In the genomic region with DNA sequence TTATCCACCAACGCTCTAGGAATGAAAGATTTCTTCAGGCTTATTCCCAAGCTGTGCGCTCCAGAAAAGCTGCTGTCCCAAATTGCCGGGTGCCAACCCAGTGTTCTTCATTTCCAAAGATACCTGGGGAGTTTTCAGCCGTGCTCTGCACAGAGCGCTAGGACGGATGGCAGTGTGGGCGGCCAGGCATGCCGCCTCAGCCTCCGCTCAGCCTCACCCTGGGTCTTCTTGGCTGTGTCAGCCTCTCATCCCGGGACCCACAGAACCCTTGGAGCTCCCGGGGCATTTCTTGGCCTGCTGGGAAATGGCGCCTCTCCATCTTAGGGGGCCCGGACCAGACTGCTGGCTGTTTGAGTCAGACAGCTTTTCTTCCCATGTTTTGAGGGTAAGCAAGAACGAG, we compare ENCODE assay signal across 13 cellular contexts.
DNase-seq lines count a peak whose midpoint lies in the region; ATAC-seq and TF ChIP-seq lines count a peak whose summit lies in the region.
"Had no signal": no experiment of that assay in that cellular context is flagged by ENCODE, and none has a peak within 500 bp of the region (broad histone marks: within the 10 kb centered on the region; RNA-seq: fewer than 3 reads in every experiment).

No MANE protein-coding gene starts in this region.

- no peak overlapping the region for H2AFZ ChIP-seq in osteoblast (ENCODE audit: low read length)

- H3K36me3 ChIP-seq in BLaER1 treated with 17β-estradiol and CSF1 and Interleukin-3, amounts not matched to agents 10 nM and 100 nM, result no peaks in the 10 kb centered on the region
- no peaks in the 10 kb centered on the region for H3K36me3 ChIP-seq in DOHH2 (ENCODE audit: control insufficient read depth, low read length)
- no peaks in the 10 kb centered on the region for H3K36me3 ChIP-seq in WERI-Rb-1
- H3K36me3 ChIP-seq in osteoblast (ENCODE audit: insufficient read depth, low read length), result no peaks in the 10 kb centered on the region

- DNase-seq in WERI-Rb-1, result no peak
- DNase-seq in osteoblast (ENCODE audit: insufficient read length, low spot score, missing footprints), result peak; percentile 31
- no peak for DNase-seq in UCSD-AML1 (lab: John Stamatoyannopoulos, UW; ENCODE audit: unreplicated experiment)
- no peak for DNase-seq in SHP77 (lab: John Stamatoyannopoulos, UW)
- DNase-seq: Caco-2; CD8-positive, alpha-beta memory T cell; EL; GOT3; H9; IMR-90 had no signal

- peak overlapping the region in 5 of 11 experiments; percentile 13 to 50 (median 27); a peak in 6 of 22 replicates for H3K27ac ChIP-seq in BLaER1 treated with 17β-estradiol and CSF1 and Interleukin-3, amounts not matched to agents 10 nM and 100 nM
- H3K27ac ChIP-seq in DOHH2 (ENCODE audit: low read depth, low read length), result peak overlapping the region; percentile 96
- H3K27ac ChIP-seq in WERI-Rb-1, result peak overlapping the region; percentile 78
- H3K27ac ChIP-seq in osteoblast (ENCODE audit: low read depth, low read length), result no peak overlapping the region

- peaks cover 10% of the 10 kb centered on the region for H3K79me2 ChIP-seq in DOHH2 (ENCODE audit: control insufficient read depth, low read length)
- H3K79me2 ChIP-seq in osteoblast (ENCODE audit: insufficient read depth, low read length), result no peaks in the 10 kb centered on the region

- no peak overlapping the region for H3K4me3 ChIP-seq in BLaER1 treated with 17β-estradiol and CSF1 and Interleukin-3, amounts not matched to agents 10 nM and 100 nM
- H3K4me3 ChIP-seq in DOHH2 (ENCODE audit: low read length), result peak overlapping the region; percentile 64
- no peak overlapping the region for H3K4me3 ChIP-seq in WERI-Rb-1 (ENCODE audit: low read depth, low read length)
- no peak overlapping the region for H3K4me3 ChIP-seq in osteoblast (ENCODE audit: insufficient read depth, low read length)

- no peaks in the 10 kb centered on the region for H3K9me2 ChIP-seq in DOHH2 (replicated peaks; ENCODE audit: control insufficient read depth, low read length)

- peaks cover 61% of the 10 kb centered on the region for H3F3A ChIP-seq in DOHH2 (ENCODE audit: control insufficient read depth, insufficient read depth)

- H3K4me1 ChIP-seq in BLaER1 treated with 17β-estradiol and CSF1 and Interleukin-3, amounts not matched to agents 10 nM and 100 nM, result peaks cover 59 to 99% (median 97%) of the 10 kb centered on the region in 10 experiments
- H3K4me1 ChIP-seq in DOHH2 (ENCODE audit: control insufficient read depth, low read length) (peaks cover 98% of the 10 kb centered on the region), osteoblast (ENCODE audit: insufficient read depth, low read length) (no peaks in the 10 kb centered on the region)
- H3K4me1 ChIP-seq: Caco-2 had no signal

- no peak for TF ChIP-seq CTCF in DOHH2 (IDR thresholded peaks at IDR 0.05; ENCODE audit: low read depth, low read length, poor library complexity, severe bottlenecking)
- no peak for TF ChIP-seq CTCF in WERI-Rb-1 (IDR thresholded peaks at IDR 0.05; ENCODE audit: low read depth, low read length)
- no peak for TF ChIP-seq CTCF in osteoblast (IDR thresholded peaks at IDR 0.05; ENCODE audit: extremely low read depth, low read depth, low read length)

- no peaks in the 10 kb centered on the region for H4K20me1 ChIP-seq in BLaER1 treated with 17β-estradiol and CSF1 and Interleukin-3, amounts not matched to agents 10 nM and 100 nM
- H4K20me1 ChIP-seq in DOHH2 (ENCODE audit: control insufficient read depth, insufficient read depth, low read depth, low read length), result no peaks in the 10 kb centered on the region
- no peaks in the 10 kb centered on the region for H4K20me1 ChIP-seq in osteoblast (ENCODE audit: insufficient read depth, low read length)

- H3K9me3 ChIP-seq in BLaER1 treated with 17β-estradiol and CSF1 and Interleukin-3, amounts not matched to agents 10 nM and 100 nM (replicated peaks in 1 of 11), result peaks cover 6 to 13% (median 8%) of the 10 kb centered on the region in 11 experiments; a peak in 19 of 22 replicates
- H3K9me3 ChIP-seq in DOHH2 (ENCODE audit: control insufficient read depth, insufficient read depth, low read length) (no peaks in the 10 kb centered on the region), WERI-Rb-1 (ENCODE audit: severe bottlenecking) (peaks cover 3% of the 10 kb centered on the region), osteoblast (ENCODE audit: low read depth, low read length) (no peaks in the 10 kb centered on the region)
- H3K9me3 ChIP-seq: Caco-2 had no signal

- ATAC-seq in HG03460 (IDR thresholded peaks at IDR 0.05; ENCODE audit: unreplicated experiment), result no peak

- H3K4me2 ChIP-seq in BLaER1 treated with 17β-estradiol and CSF1 and Interleukin-3, amounts not matched to agents 10 nM and 100 nM, result peak overlapping the region; percentile 29 to 90 (median 75); a peak in 21 of 22 replicates
- H3K4me2 ChIP-seq in DOHH2 (ENCODE audit: low read length) (peak overlapping the region; percentile 82), osteoblast (ENCODE audit: insufficient read depth, low read length) (no peak overlapping the region)

- peaks cover 6 to 32% (median 19%) of the 10 kb centered on the region in 11 experiments; a peak in 18 of 22 replicates for H3K27me3 ChIP-seq in BLaER1 treated with 17β-estradiol and CSF1 and Interleukin-3, amounts not matched to agents 10 nM and 100 nM
- H3K27me3 ChIP-seq in DOHH2 (ENCODE audit: control insufficient read depth, low read length), result no peaks in the 10 kb centered on the region
- H3K27me3 ChIP-seq in WERI-Rb-1 (ENCODE audit: insufficient read depth, low read depth, severe bottlenecking), result no peaks in the 10 kb centered on the region
- H3K27me3 ChIP-seq in osteoblast (ENCODE audit: insufficient read depth, low read length), result peaks cover 40% of the 10 kb centered on the region

- H3K9ac ChIP-seq in BLaER1 treated with 17β-estradiol and CSF1 and Interleukin-3, amounts not matched to agents 10 nM and 100 nM, result peak overlapping the region in 2 of 11 experiments; percentile 11 to 34; a peak in 4 of 22 replicates
